In the genomic region with DNA sequence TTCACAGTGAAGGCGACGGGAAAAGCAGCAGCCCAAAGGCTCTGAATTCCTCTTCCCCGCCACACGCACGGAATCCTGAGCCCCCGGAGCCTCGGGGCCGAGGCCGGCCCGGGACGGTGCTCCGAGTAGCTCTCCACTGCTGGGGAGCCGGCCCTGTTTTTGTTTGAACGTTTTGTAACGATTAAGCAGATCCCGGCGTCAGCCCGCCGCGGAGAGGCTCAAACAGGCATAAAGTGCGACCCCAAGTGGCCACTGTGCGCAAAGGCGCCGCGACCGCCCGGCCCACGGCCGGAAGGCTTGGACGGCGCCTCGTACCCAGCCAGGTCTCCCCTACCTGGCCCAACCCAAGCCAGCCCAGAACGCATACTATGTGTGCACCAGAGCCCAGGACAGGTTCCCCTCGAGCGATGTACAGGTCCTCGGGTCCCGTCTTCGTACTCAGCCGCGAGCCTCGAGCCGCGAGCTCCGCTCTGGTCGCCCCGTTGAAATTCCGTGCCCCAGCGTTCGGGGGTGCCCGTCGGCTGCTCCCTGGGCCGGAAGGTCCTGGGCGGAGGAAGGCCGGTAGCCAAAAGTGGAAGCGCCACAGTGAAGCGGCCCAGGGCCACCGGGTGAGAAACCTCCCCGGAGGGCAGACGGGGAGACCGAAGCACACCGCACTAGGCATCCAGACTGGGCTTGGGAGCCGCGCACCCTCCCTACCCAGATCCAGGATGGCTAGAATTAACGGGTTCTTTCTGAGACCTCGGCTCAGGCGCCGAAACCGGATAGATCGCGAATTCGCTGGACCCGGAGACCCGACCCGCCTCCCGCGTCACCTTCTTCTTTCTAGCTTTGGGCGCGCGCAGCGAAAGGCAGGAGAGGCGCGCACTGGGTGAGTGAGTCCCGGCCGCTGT, we compare ENCODE assay signal across 8 cellular contexts. TPM values are rescaled to one million over a fixed set of nuclear protein-coding genes. Genes with fewer than 3 reads are reported as not detected.
DNase-seq lines count a peak whose midpoint lies in the region; ATAC-seq and TF ChIP-seq lines count a peak whose summit lies in the region.

No MANE protein-coding gene starts in this region.

- TF ChIP-seq CTCF in nephron (IDR thresholded peaks at IDR 0.05; ENCODE audit: unreplicated experiment in 3 of 3), result peak; percentile 89 to 97 (median 96)

- peak; percentile 43 to 58 for DNase-seq in AML-193 (lab: John Stamatoyannopoulos, UW)
- DNase-seq in HT-29 (ENCODE audit: low spot score), result peak; percentile 94
- DNase-seq in OCI-M1 (lab: John Stamatoyannopoulos, UW), result peak; percentile 83
- DNase-seq in activated T-helper 9 cell treated with anti-CD3 and anti-CD28 coated beads, Interleukin-2, amount 50 U/mL, for 16 hours (ENCODE audit: low read depth), result peak; percentile 17
- DNase-seq in fibroblast of the conjunctiva (ENCODE audit: low read depth), result peak; percentile 74
- DNase-seq in superior temporal gyrus (ENCODE audit: extremely low spot score), result peak; percentile 94

- peak overlapping the region; percentile 91 to 99 (median 98) for H3K27ac Mint-ChIP-seq in nephron

- H3K4me1 Mint-ChIP-seq in nephron, result peaks cover 26% of the 10 kb centered on the region

- peaks cover 90% of the 10 kb centered on the region for H3K27me3 Mint-ChIP-seq in nephron (ENCODE audit: low read depth)

- H3K9me3 Mint-ChIP-seq in nephron, result peaks cover 2% of the 10 kb centered on the region

- peak overlapping the region; percentile 88 to 93 (median 88) for H3K4me3 Mint-ChIP-seq in nephron

- peaks cover 27% of the 10 kb centered on the region for H3K36me3 Mint-ChIP-seq in nephron (ENCODE audit: low read depth)

- ATAC-seq in GM19035 (IDR thresholded peaks at IDR 0.05; ENCODE audit: unreplicated experiment), result peak; percentile 67

RNA-seq across cellular contexts. Expression of a gene that starts 1.2 kb away (rescaled TPM):
- 0.53 and 0.76 TPM in 2 replicates for total RNA-seq in HT-29 (2014; rRNA removed; shearing (Covaris generic))

Comparison
In these comparisons a context has a peak if more than half of its experiments do, and no peak if none do; other contexts are left out.
1. Peak in every context shown above with its lines: DNase-seq and ATAC-seq.
2. DNase-seq: peak in every context shown above with its lines; median percentile 94 in HT-29; 94 in superior temporal gyrus; 83 in OCI-M1; 74 in fibroblast of the conjunctiva; 50 in AML-193; 17 in activated T-helper 9 cell treated with anti-CD3 and anti-CD28 coated beads, Interleukin-2, amount 50 U/mL, for 16 hours.